8 cellular contexts compared by ENCODE assay signal in genomic region chr17:64975318-64976087, GRCh38. TPM values are rescaled to one million over a fixed set of nuclear protein-coding genes. Genes with fewer than 3 reads are reported as not detected.
DNase-seq lines count a peak whose midpoint lies in the region; ATAC-seq lines count a peak whose summit lies in the region.

No MANE protein-coding gene starts in this region.

- H3K36me3 Mint-ChIP-seq in naive thymus-derived CD8-positive, alpha-beta T cell, result peaks cover 0 to 9% (median 5%) of the 10 kb centered on the region in 3 donors
- peaks cover 0 to 6% of the 10 kb centered on the region in 2 donors for H3K36me3 Mint-ChIP-seq in stimulated activated naive B cell treated with anti-CD40 and anti-IgM and Interleukin-4, amounts not matched to agents 10 μg/mL and 1 μg/mL and 100 μg/mL, for 72 hours

- peaks cover 0 to 2% (median 0%) of the 10 kb centered on the region in 5 donors for H3K27me3 Mint-ChIP-seq in naive thymus-derived CD8-positive, alpha-beta T cell
- no peaks in the 10 kb centered on the region for H3K27me3 Mint-ChIP-seq in stimulated activated naive B cell treated with anti-CD40 and anti-IgM and Interleukin-4, amounts not matched to agents 10 μg/mL and 1 μg/mL and 100 μg/mL, for 72 hours

- POLR2A ChIA-PET in naive thymus-derived CD8-positive, alpha-beta T cell (lab: Charles Lee), result interaction anchor here (0.6 to 3.1 kb wide), 26 partner anchors 8 to 479 kb away, joined by 3 to 86 read pairs (median 6); partner anchors contain the start of genes CEP95, DDX5, GNA13 and LRRC37A3

- H3K4me3 Mint-ChIP-seq in naive thymus-derived CD8-positive, alpha-beta T cell, result peak overlapping the region; percentile 90 to 98 (median 96)
- H3K4me3 Mint-ChIP-seq in stimulated activated naive B cell treated with anti-CD40 and anti-IgM and Interleukin-4, amounts not matched to agents 10 μg/mL and 1 μg/mL and 100 μg/mL, for 72 hours, result peak overlapping the region; percentile 83

- peaks cover 9 to 53% (median 34%) of the 10 kb centered on the region in 4 donors for H3K4me1 Mint-ChIP-seq in naive thymus-derived CD8-positive, alpha-beta T cell
- peaks cover 40 to 56% of the 10 kb centered on the region in 2 donors for H3K4me1 Mint-ChIP-seq in stimulated activated naive B cell treated with anti-CD40 and anti-IgM and Interleukin-4, amounts not matched to agents 10 μg/mL and 1 μg/mL and 100 μg/mL, for 72 hours

- peak; percentile 76 to 82 for ATAC-seq in naive thymus-derived CD8-positive, alpha-beta T cell
- peak; percentile 81 to 82 for ATAC-seq in stimulated activated naive B cell treated with anti-CD40 and anti-IgM and Interleukin-4, amounts not matched to agents 10 μg/mL and 1 μg/mL and 100 μg/mL, for 72 hours (replicated peaks)

- peak overlapping the region; percentile 95 to 100 (median 99) for H3K27ac Mint-ChIP-seq in naive thymus-derived CD8-positive, alpha-beta T cell
- peak overlapping the region; percentile 97 for H3K27ac Mint-ChIP-seq in stimulated activated naive B cell treated with anti-CD40 and anti-IgM and Interleukin-4, amounts not matched to agents 10 μg/mL and 1 μg/mL and 100 μg/mL, for 72 hours

- peak; percentile 97 for DNase-seq in EL
- DNase-seq in H4 (ENCODE audit: low spot score), result peak; percentile 95
- DNase-seq in LHCN-M2 (ENCODE audit: low read depth), result peak; percentile 93
- DNase-seq in RKO (ENCODE audit: low spot score), result peak; percentile 95
- DNase-seq in activated T-helper 1 cell treated with anti-CD3 and anti-CD28 coated beads, Interleukin-2, amount 50 U/mL, for 16 hours (ENCODE audit: low read depth in 1 of 2, low spot score in 1 of 2), result peak; percentile 94 to 96
- DNase-seq in fibroblast of gingiva (ENCODE audit: low read depth), result peak; percentile 93
- peak; percentile 94 to 98 (median 96) for DNase-seq in naive thymus-derived CD8-positive, alpha-beta T cell
- DNase-seq in stimulated activated naive B cell treated with anti-CD40 and anti-IgM and Interleukin-4, amounts not matched to agents 10 μg/mL and 1 μg/mL and 100 μg/mL, for 72 hours, result peak; percentile 99

- H3K9me3 Mint-ChIP-seq in naive thymus-derived CD8-positive, alpha-beta T cell, result no peaks in the 10 kb centered on the region
- no peaks in the 10 kb centered on the region for H3K9me3 Mint-ChIP-seq in stimulated activated naive B cell treated with anti-CD40 and anti-IgM and Interleukin-4, amounts not matched to agents 10 μg/mL and 1 μg/mL and 100 μg/mL, for 72 hours

RNA-seq across cellular contexts. Expression of gene LRRC37A3, which starts 56.2 kb away (rescaled TPM):
- 5.9 and 11.4 TPM in 2 replicates for total RNA-seq in H4 (2014; rRNA removed; shearing (Covaris generic))
- 2.8 and 3.8 TPM in 2 replicates for total RNA-seq in LHCN-M2 (2014; rRNA removed)
- 2.6 TPM for polyA plus RNA-seq in LHCN-M2 (2012)
- total RNA-seq in naive thymus-derived CD8-positive, alpha-beta T cell, result 10 to 100 TPM; 28.5 to 30.1 TPM
- 1 to 10 TPM in 2 of 3 donors, under 1 TPM in 1; 0.75 to 2.9 (median 1.1) TPM for polyA plus RNA-seq in naive thymus-derived CD8-positive, alpha-beta T cell

Comparison
In these comparisons a context has a peak if more than half of its experiments do, and no peak if none do; other contexts are left out.
1. Peak in every context shown above with its lines: DNase-seq and ATAC-seq.